ENCODE assay signal across 22 cellular contexts in the genomic region with DNA sequence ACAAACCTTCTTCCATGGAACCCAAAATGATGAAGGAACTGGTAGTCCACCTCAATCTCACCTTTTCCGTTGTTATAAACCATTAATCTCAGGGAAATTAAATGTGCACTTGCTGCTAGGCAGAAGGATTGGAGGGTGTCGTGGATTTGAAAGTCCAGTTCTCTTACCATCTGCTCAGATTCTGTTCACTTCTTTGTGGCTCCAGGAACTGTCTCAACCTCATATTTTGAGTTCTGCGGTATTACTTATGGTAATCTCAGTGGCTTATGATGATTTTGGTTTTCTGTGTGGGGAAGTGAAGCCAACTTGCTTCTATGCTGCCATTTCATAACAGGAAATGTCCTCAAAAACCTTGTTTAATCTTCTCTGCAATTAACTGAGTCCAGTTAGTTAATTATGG.
"Had no signal": no experiment of that assay in that cellular context is flagged by ENCODE, and none has a peak within 500 bp of the region (broad histone marks: within the 10 kb centered on the region; RNA-seq: fewer than 3 reads in every experiment).

No MANE protein-coding gene starts in this region.

- ATAC-seq: foreskin keratinocyte; gastroesophageal sphincter; heart left ventricle; left cardiac atrium; left lung; mucosa of descending colon; right lobe of liver; stimulated activated naive B cell treated with anti-CD40 and anti-IgM and Interleukin-4, amounts not matched to agents 10 μg/mL and 1 μg/mL and 100 μg/mL, for 72 hours had no signal

- H3K4me2 ChIP-seq: hepatocyte, neural progenitor cell had no signal

- H3K36me3 ChIP-seq: esophagus muscularis mucosa, gastroesophageal sphincter, heart left ventricle, left lung, neural progenitor cell, right lobe of liver, thoracic aorta, tibial nerve, upper lobe of left lung had no signal

- H3K27ac ChIP-seq: esophagus muscularis mucosa, foreskin keratinocyte, gastroesophageal sphincter, heart left ventricle, hepatocyte, left lung, neural progenitor cell, parathyroid adenoma, right lobe of liver, thoracic aorta, tibial nerve, upper lobe of left lung had no signal

- H3K4me1 ChIP-seq: esophagus muscularis mucosa, foreskin keratinocyte, gastroesophageal sphincter, heart left ventricle, left lung, neural progenitor cell, parathyroid adenoma, right lobe of liver, tibial nerve, upper lobe of left lung had no signal

- DNase-seq: dermis blood vessel endothelial cell; effector memory CD4-positive, alpha-beta T cell; foreskin keratinocyte; heart left ventricle; left cardiac atrium; left lung; mesenchymal stem cell; mucosa of descending colon; naive B cell; right lobe of liver; small intestine; stimulated activated CD4-positive, alpha-beta T cell treated with anti-CD3 and anti-CD28 coated beads, Interleukin-15, amount 100 ng/mL, for 24 hours; stimulated activated CD4-positive, alpha-beta T cell treated with anti-CD3 and anti-CD28 coated beads, Interleukin-2, amount 100 ng/mL, for 48 hours; stimulated activated naive B cell treated with anti-CD40 and anti-IgM and Interleukin-4, amounts not matched to agents 10 μg/mL and 1 μg/mL and 100 μg/mL, for 72 hours; upper lobe of left lung had no signal

- H2AFZ ChIP-seq: hepatocyte, neural progenitor cell, parathyroid adenoma had no signal

- H3K9me3 ChIP-seq: esophagus muscularis mucosa, gastroesophageal sphincter, right lobe of liver, thoracic aorta, upper lobe of left lung had no signal

- H3K4me3 ChIP-seq: esophagus muscularis mucosa, gastroesophageal sphincter, heart left ventricle, hepatocyte, left lung, mucosa of descending colon, neural progenitor cell, right lobe of liver, thoracic aorta, tibial nerve, upper lobe of left lung had no signal

- H3K79me2 ChIP-seq: hepatocyte, parathyroid adenoma had no signal
